In the genomic region with DNA sequence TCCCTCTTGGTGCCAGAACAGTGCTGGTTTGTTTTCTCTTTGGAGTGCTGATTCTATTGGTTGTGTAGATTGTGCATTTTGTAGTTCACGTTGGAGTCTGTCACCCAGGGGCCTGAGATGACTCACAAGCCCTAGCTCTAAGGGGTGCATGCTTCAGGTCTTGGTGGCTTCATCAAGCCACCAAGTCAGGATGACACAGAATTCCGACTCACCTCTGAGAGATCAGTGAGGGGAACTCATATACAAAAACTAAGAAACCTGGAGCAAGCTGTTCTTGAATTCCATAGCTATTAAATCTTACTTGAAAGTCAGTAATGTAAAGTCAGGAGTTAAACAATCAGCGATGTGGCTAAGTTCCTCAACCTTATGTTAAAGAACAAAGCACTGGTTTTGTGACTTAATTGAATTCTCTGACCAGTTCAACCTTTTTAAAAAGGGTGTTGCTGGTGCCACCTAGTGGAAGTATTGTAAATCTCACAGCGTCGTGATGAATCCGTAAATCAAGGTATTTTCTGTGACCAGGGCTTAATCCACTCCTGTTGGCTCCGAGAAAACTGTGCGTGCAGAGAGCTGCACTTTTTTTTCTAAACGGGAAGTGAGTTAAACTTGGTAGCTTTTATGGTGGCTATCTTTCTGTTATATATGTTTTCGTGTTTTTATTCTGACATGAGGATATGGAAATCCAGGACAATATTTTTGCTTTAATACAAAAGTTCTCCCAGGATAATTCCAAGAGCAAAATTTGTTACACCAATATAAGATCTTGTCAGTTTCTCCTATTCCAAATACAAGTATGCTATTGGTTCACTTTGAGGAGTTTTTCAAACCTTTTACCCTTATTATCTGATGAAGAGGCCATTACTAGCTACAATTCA, we compare ENCODE assay signal across 9 cellular contexts. TPM values are rescaled to one million over a fixed set of nuclear protein-coding genes. Genes with fewer than 3 reads are reported as not detected.
DNase-seq lines count a peak whose midpoint lies in the region; ATAC-seq and FAIRE-seq lines count a peak whose summit lies in the region.
"Had no signal": no experiment of that assay in that cellular context is flagged by ENCODE, and none has a peak within 500 bp of the region (broad histone marks: within the 10 kb centered on the region; RNA-seq: fewer than 3 reads in every experiment).

No MANE protein-coding gene starts in this region.

- FAIRE-seq in frontal cortex (lab: Jason Lieb, UNC), result no peak

- no peak overlapping the region for H3K4me3 Mint-ChIP-seq in activated T-cell treated with anti-CD3 and anti-CD28 coated beads, Interleukin-2, amount 50 U/mL, for 4 hours
- H3K4me3 Mint-ChIP-seq: central memory CD8-positive, alpha-beta T cell had no signal

- ATAC-seq in GM19397 (IDR thresholded peaks at IDR 0.05; ENCODE audit: unreplicated experiment) (peak; percentile 66), HG03378 (IDR thresholded peaks at IDR 0.05; ENCODE audit: unreplicated experiment) (peak; percentile 69)
- peak; percentile 60 to 72 for ATAC-seq in activated T-cell treated with anti-CD3 and anti-CD28 coated beads, Interleukin-2, amount 50 U/mL, for 4 hours

- H3K4me1 Mint-ChIP-seq in activated T-cell treated with anti-CD3 and anti-CD28 coated beads, Interleukin-2, amount 50 U/mL, for 4 hours (ENCODE audit: low read depth), result no peaks in the 10 kb centered on the region
- H3K4me1 Mint-ChIP-seq: central memory CD8-positive, alpha-beta T cell had no signal

- H3K27me3 Mint-ChIP-seq in activated T-cell treated with anti-CD3 and anti-CD28 coated beads, Interleukin-2, amount 50 U/mL, for 4 hours (ENCODE audit: low read depth), result peaks cover 12% of the 10 kb centered on the region

- H3K9me3 Mint-ChIP-seq in activated T-cell treated with anti-CD3 and anti-CD28 coated beads, Interleukin-2, amount 50 U/mL, for 4 hours, result no peaks in the 10 kb centered on the region
- H3K9me3 Mint-ChIP-seq: central memory CD8-positive, alpha-beta T cell had no signal

- no peaks in the 10 kb centered on the region for H3K36me3 Mint-ChIP-seq in activated T-cell treated with anti-CD3 and anti-CD28 coated beads, Interleukin-2, amount 50 U/mL, for 4 hours (ENCODE audit: insufficient read depth)

- DNase-seq in DMS153 treated with DMSO at 0.1 percent for 48 hours (lab: John Stamatoyannopoulos, UW; ENCODE audit: unreplicated experiment) (peak; percentile 33), NCI-H524 (lab: John Stamatoyannopoulos, UW) (peak; percentile 53 to 71), frontal cortex (ENCODE audit: low spot score in 2 of 2) (peak; percentile 6 to 41), pons (ENCODE audit: low spot score) (peak; percentile 80), cortex of kidney (lab: John Stamatoyannopoulos, UW) (no peak)
- no peak for DNase-seq in activated T-cell treated with anti-CD3 and anti-CD28 coated beads, Interleukin-2, amount 50 U/mL, for 4 hours

RNA-seq across cellular contexts. Expression of a gene that starts 14.6 kb away (rescaled TPM):
- not detected for total RNA-seq in activated T-cell treated with anti-CD3 and anti-CD28 coated beads, Interleukin-2, amount 50 U/mL, for 4 hours
- total RNA-seq in frontal cortex, result not detected

Comparison
In these comparisons a context has a peak if more than half of its experiments do, and no peak if none do; other contexts are left out.
1. DNase-seq: peak in DMS153 treated with DMSO at 0.1 percent for 48 hours (single experiment), NCI-H524 (2 of 2), frontal cortex (2 of 2) and pons (single experiment); none in activated T-cell treated with anti-CD3 and anti-CD28 coated beads, Interleukin-2, amount 50 U/mL, for 4 hours (single experiment) and cortex of kidney (single experiment).
2. Peak in every context shown above with its lines, with median percentiles within 50 percentile points of each other: ATAC-seq.